Comparison of ENCODE assay signal across 14 cellular contexts in genomic region chr1:99756598-99756997, GRCh38. TPM values are rescaled to one million over a fixed set of nuclear protein-coding genes. Genes with fewer than 3 reads are reported as not detected.
A peak's percentile ranks its signal among the peaks of the same experiment; 100 is the strongest.
DNase-seq lines count a peak whose midpoint lies in the region; FAIRE-seq and TF ChIP-seq lines count a peak whose summit lies in the region.
"Had no signal": no experiment of that assay in that cellular context is flagged by ENCODE, and none has a peak within 500 bp of the region (broad histone marks: within the 10 kb centered on the region; RNA-seq: fewer than 3 reads in every experiment).

No MANE protein-coding gene starts in this region.

- H3K4me3 Mint-ChIP-seq in nephron = no peak overlapping the region
- H3K4me3 Mint-ChIP-seq: activated naive CD4-positive, alpha-beta T cell treated with anti-CD3 and anti-CD28 coated beads, Interleukin-2, amount 10 ng/mL, durations not matched to agents 7 days and 5 days had no signal

- peaks cover 6% of the 10 kb centered on the region for H3K9me3 Mint-ChIP-seq in nephron
- H3K9me3 Mint-ChIP-seq: activated naive CD4-positive, alpha-beta T cell treated with anti-CD3 and anti-CD28 coated beads, Interleukin-2, amount 10 ng/mL, durations not matched to agents 7 days and 5 days had no signal

- TF ChIP-seq CTCF in D721Med (IDR thresholded peaks at IDR 0.05; ENCODE audit: insufficient read depth, missing control alignments) = no peak
- TF ChIP-seq CTCF in RWPE1 (conservative IDR thresholded peaks at IDR 0.05; ENCODE audit: low read depth) = no peak
- TF ChIP-seq CTCF in fibroblast of lung (conservative IDR thresholded peaks at IDR 0.05 in 1 of 2, IDR thresholded peaks at IDR 0.05 in 1 of 2; ENCODE audit: low read depth in 1 of 2, low read length in 2 of 2) = no peak
- no peak for TF ChIP-seq CTCF in nephron (IDR thresholded peaks at IDR 0.05; ENCODE audit: unreplicated experiment in 3 of 3)

- peak overlapping the region; percentile 17 to 86 (median 70) for H3K27ac Mint-ChIP-seq in nephron
- H3K27ac Mint-ChIP-seq: activated naive CD4-positive, alpha-beta T cell treated with anti-CD3 and anti-CD28 coated beads, Interleukin-2, amount 10 ng/mL, durations not matched to agents 7 days and 5 days had no signal

- H3K4me1 ChIP-seq in fibroblast of lung (ENCODE audit: control insufficient read depth, extremely low read depth, insufficient read depth, low read length) = peaks cover 2% of the 10 kb centered on the region
- H3K4me1 ChIP-seq: BLaER1 had no signal

- no peak overlapping the region for H3K4me3 ChIP-seq in fibroblast of lung (replicated peaks in 1 of 4; ENCODE audit: control extremely low read depth in 1 of 4, insufficient read depth in 1 of 4, low read depth in 3 of 4, low read length in 4 of 4)
- H3K4me3 ChIP-seq: BLaER1, coronary artery, heart left ventricle had no signal

- no peaks in the 10 kb centered on the region for H3K9me3 ChIP-seq in fibroblast of lung (ENCODE audit: control insufficient read depth, insufficient read depth, low read depth, low read length)
- H3K9me3 ChIP-seq: neutrophil had no signal

- H3K36me3 Mint-ChIP-seq in nephron (ENCODE audit: low read depth) = no peaks in the 10 kb centered on the region
- H3K36me3 Mint-ChIP-seq: activated naive CD4-positive, alpha-beta T cell treated with anti-CD3 and anti-CD28 coated beads, Interleukin-2, amount 10 ng/mL, durations not matched to agents 7 days and 5 days had no signal

- no peaks in the 10 kb centered on the region for H3K27me3 Mint-ChIP-seq in nephron (ENCODE audit: low read depth)

- no peak for DNase-seq in D721Med (ENCODE audit: insufficient read length, low spot score)
- peak; percentile 55 for DNase-seq in RWPE1 (ENCODE audit: low spot score)
- peak; percentile 64 to 81 for DNase-seq in fibroblast of lung (ENCODE audit: low read depth in 2 of 2)
- DNase-seq in cerebellar cortex (ENCODE audit: low spot score) = no peak
- DNase-seq in D341Med (ENCODE audit: low spot score) = no peak
- no peak for DNase-seq in activated naive CD4-positive, alpha-beta T cell (lab: John Stamatoyannopoulos, UW)
- no peak for DNase-seq in midbrain (lab: John Stamatoyannopoulos, UW)
- DNase-seq: activated naive CD4-positive, alpha-beta T cell treated with anti-CD3 and anti-CD28 coated beads, Interleukin-2, amount 10 ng/mL, durations not matched to agents 7 days and 5 days; heart left ventricle; OCI-M1 had no signal

- H3K79me2 ChIP-seq in fibroblast of lung (ENCODE audit: control insufficient read depth, insufficient read depth, low read length) = no peaks in the 10 kb centered on the region

- CTCF ChIA-PET in RWPE1 (lab: Yijun Ruan, JAX) = interaction anchor here (0.7 kb wide), 1 partner anchor 13 kb away, joined by 7 read pairs; no protein-coding TSS in a partner anchor

- H4K20me1 ChIP-seq in fibroblast of lung (ENCODE audit: control insufficient read depth, extremely low read depth, insufficient read depth, low read length) = no peaks in the 10 kb centered on the region
- H4K20me1 ChIP-seq: BLaER1 had no signal

- H3K9ac ChIP-seq in fibroblast of lung (ENCODE audit: insufficient read depth, low read length) = no peak overlapping the region
- H3K9ac ChIP-seq: BLaER1 had no signal

- no peaks in the 10 kb centered on the region for H3K27me3 ChIP-seq in fibroblast of lung (ENCODE audit: control insufficient read depth, insufficient read depth, low read length)
- H3K27me3 ChIP-seq: BLaER1, heart left ventricle, neutrophil had no signal

- H3K4me1 Mint-ChIP-seq in nephron = peaks cover 10% of the 10 kb centered on the region

- H3K27ac ChIP-seq in RWPE1 (no peak overlapping the region), fibroblast of lung (ENCODE audit: insufficient read depth, low read length) (no peak overlapping the region)
- H3K27ac ChIP-seq: BLaER1, coronary artery, neutrophil had no signal

- H3K36me3 ChIP-seq in fibroblast of lung (ENCODE audit: control insufficient read depth, insufficient read depth, low read length) = no peaks in the 10 kb centered on the region
- H3K36me3 ChIP-seq: BLaER1, heart left ventricle, neutrophil had no signal

- no peak overlapping the region for H3K4me2 ChIP-seq in fibroblast of lung (ENCODE audit: extremely low read depth, insufficient read depth, low read length)
- H3K4me2 ChIP-seq: BLaER1 had no signal

- no peak overlapping the region for H2AFZ ChIP-seq in fibroblast of lung (ENCODE audit: low read length)

- FAIRE-seq in D721Med (lab: Jason Lieb, UNC) = peak; percentile 32

- POLR2A ChIA-PET in RWPE1 (lab: Yijun Ruan, JAX; ENCODE audit: low non-redundant PET) = no interaction called here

RNA-seq across cellular contexts. Expression of gene FRRS1, which starts 9.8 kb away (rescaled TPM):
- total RNA-seq in fibroblast of lung = 27.0 and 32.7 TPM in 2 replicates
- 5.7 and 10.3 TPM in 2 replicates for polyA plus RNA-seq in fibroblast of lung
- polyA plus RNA-seq in fibroblast of lung (2012) = 3.8 and 5.1 TPM in 2 replicates
- 6.3 and 14.8 TPM in 2 replicates for polyA minus RNA-seq in fibroblast of lung (ENCODE audit: low replicate concordance)

Comparison
In these comparisons a context has a peak if more than half of its experiments do, and no peak if none do; other contexts are left out.
1. DNase-seq: peak in RWPE1 (single experiment) and fibroblast of lung (2 of 2); none in D721Med (single experiment), cerebellar cortex (single experiment), D341Med (single experiment), activated naive CD4-positive, alpha-beta T cell (0 of 4) and midbrain (single experiment).